Comparison of ENCODE assay signal across 1 cellular context in the genomic region with DNA sequence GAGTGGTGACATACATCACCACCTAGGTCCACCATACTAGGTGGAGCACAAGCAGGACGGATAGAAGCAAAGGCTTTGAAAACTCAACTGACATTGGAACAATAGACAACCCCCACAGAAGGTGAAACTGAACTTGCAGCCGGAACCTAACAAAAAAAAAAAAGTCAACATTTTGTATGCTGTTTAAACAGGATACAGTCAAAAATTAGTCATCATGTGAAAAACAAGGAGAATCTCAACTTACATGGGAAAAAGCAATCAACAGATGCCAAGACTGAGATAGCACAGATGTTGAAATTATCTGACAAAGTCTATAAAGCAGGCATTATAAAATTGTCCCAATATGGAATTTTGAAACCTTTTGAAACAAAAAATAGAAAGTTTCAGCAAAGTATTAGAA.
TF ChIP-seq lines count a peak whose summit lies in the region.

No MANE protein-coding gene starts in this region.

TF ChIP-seq in A549, 52 proteins besides CTCF, POLR2A, EP300 and RAD21 (continued from another document):
- TF ChIP-seq, protein P1, sequence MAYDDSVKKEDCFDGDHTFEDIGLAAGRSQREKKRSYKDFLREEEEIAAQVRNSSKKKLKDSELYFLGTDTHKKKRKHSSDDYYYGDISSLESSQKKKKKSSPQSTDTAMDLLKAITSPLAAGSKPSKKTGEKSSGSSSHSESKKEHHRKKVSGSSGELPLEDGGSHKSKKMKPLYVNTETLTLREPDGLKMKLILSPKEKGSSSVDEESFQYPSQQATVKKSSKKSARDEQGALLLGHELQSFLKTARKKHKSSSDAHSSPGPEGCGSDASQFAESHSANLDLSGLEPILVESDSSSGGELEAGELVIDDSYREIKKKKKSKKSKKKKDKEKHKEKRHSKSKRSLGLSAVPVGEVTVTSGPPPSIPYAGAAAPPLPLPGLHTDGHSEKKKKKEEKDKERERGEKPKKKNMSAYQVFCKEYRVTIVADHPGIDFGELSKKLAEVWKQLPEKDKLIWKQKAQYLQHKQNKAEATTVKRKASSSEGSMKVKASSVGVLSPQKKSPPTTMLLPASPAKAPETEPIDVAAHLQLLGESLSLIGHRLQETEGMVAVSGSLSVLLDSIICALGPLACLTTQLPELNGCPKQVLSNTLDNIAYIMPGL (CRISPR knock-in tag; IDR thresholded peaks at IDR 0.05; ENCODE audit: borderline replicate concordance): no peak
- TF ChIP-seq JUN (IDR thresholded peaks at IDR 0.05): no peak
- TF ChIP-seq NPAS2 (CRISPR knock-in tag; IDR thresholded peaks at IDR 0.05; ENCODE audit: borderline replicate concordance): no peak
- no peak for TF ChIP-seq EHF (CRISPR knock-in tag; IDR thresholded peaks at IDR 0.05)
- no peak for TF ChIP-seq TFCP2L1 (CRISPR knock-in tag; IDR thresholded peaks at IDR 0.05)
- TF ChIP-seq SMC3 (IDR thresholded peaks at IDR 0.05): no peak
- no peak for TF ChIP-seq TP53 (CRISPR knock-in tag; IDR thresholded peaks at IDR 0.05)
- TF ChIP-seq RNF2 (IDR thresholded peaks at IDR 0.05; ENCODE audit: borderline replicate concordance, low read depth): no peak
